Comparison of ENCODE assay signal across 8 cellular contexts in the genomic region with DNA sequence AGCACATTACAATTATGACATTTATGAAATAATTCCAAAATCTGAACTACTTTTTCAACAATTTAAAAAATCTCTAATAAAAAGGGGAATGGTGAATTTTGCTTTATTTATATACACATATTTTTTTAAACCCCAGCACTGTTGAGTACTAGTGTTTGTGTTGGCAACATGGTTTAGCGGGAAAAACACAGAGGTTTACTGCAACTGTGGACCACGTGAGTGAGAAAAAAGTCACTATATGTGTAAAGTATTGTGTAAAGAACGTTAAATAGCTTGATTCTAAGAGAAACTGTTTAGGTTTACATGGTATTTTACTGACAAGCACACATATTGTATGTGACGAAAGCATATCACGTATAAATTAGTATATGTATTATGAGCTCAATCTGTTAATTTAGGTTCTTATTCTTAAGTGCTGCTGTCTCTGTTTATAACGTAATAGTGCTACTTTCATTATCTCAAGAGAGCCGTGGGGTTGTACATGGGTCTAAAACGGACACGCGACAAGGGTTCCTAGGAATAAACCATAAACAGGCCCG. TPM values are rescaled to one million over a fixed set of nuclear protein-coding genes. Genes with fewer than 3 reads are reported as not detected.
A peak's percentile ranks its signal among the peaks of the same experiment; 100 is the strongest.
DNase-seq lines count a peak whose midpoint lies in the region; TF ChIP-seq lines count a peak whose summit lies in the region.

No MANE protein-coding gene starts in this region.

- POLR2A ChIA-PET in RWPE1 (lab: Yijun Ruan, JAX; ENCODE audit: low non-redundant PET): interaction anchor here (1.1 kb wide), 1 partner anchor 11 kb away, joined by 5 read pairs; no protein-coding TSS in a partner anchor

- no peaks in the 10 kb centered on the region for H4K20me1 ChIP-seq in fibroblast of lung (ENCODE audit: control insufficient read depth, extremely low read depth, insufficient read depth, low read length)

- H3K27ac ChIP-seq in RWPE1: peak overlapping the region; percentile 93
- peak overlapping the region; percentile 84 for H3K27ac ChIP-seq in fibroblast of lung (ENCODE audit: insufficient read depth, low read length)

- H3K4me3 ChIP-seq in fibroblast of lung (replicated peaks in 1 of 4; ENCODE audit: control extremely low read depth in 1 of 4, insufficient read depth in 1 of 4, low read depth in 3 of 4, low read length in 4 of 4) (peak overlapping the region; percentile 73 to 95 (median 92)), retinal pigment epithelial cell (ENCODE audit: low read length) (peak overlapping the region; percentile 90)

- peaks cover 43% of the 10 kb centered on the region for H3K79me2 ChIP-seq in fibroblast of lung (ENCODE audit: control insufficient read depth, insufficient read depth, low read length)

- no peaks in the 10 kb centered on the region for H3K27me3 ChIP-seq in fibroblast of lung (ENCODE audit: control insufficient read depth, insufficient read depth, low read length)

- CTCF ChIA-PET in RWPE1 (lab: Yijun Ruan, JAX): interaction anchor here (0.5 kb wide), 1 partner anchor 421 kb away, joined by 3 read pairs; no protein-coding TSS in a partner anchor

- no peaks in the 10 kb centered on the region for H3K36me3 ChIP-seq in fibroblast of lung (ENCODE audit: control insufficient read depth, insufficient read depth, low read length)

- H2AFZ ChIP-seq in fibroblast of lung (ENCODE audit: low read length): peak overlapping the region; percentile 94

- H3K9ac ChIP-seq in fibroblast of lung (ENCODE audit: insufficient read depth, low read length): peak overlapping the region; percentile 87

- DNase-seq in SKM-1 (lab: John Stamatoyannopoulos, UW; ENCODE audit: unreplicated experiment): peak; percentile 27
- DNase-seq in SKM-1 treated with dmso at 0.1 percent for 144 hours (lab: John Stamatoyannopoulos, UW; ENCODE audit: unreplicated experiment): no peak
- no peak for DNase-seq in RWPE1 (ENCODE audit: low spot score)
- peak; percentile 32 to 48 for DNase-seq in fibroblast of lung (ENCODE audit: low read depth in 2 of 2)
- no peak for DNase-seq in retinal pigment epithelial cell (ENCODE audit: low read depth)
- DNase-seq in NCI-H526 treated with DMSO at 0.1 percent for 48 hours (lab: John Stamatoyannopoulos, UW): no peak
- DNase-seq in COLO668 (lab: John Stamatoyannopoulos, UW; ENCODE audit: unreplicated experiment): no peak
- DNase-seq in D341Med (ENCODE audit: low spot score): no peak

- no peak for TF ChIP-seq CTCF in RWPE1 (conservative IDR thresholded peaks at IDR 0.05; ENCODE audit: low read depth)
- no peak for TF ChIP-seq CTCF in fibroblast of lung (conservative IDR thresholded peaks at IDR 0.05 in 1 of 2, IDR thresholded peaks at IDR 0.05 in 1 of 2; ENCODE audit: low read depth in 1 of 2, low read length in 2 of 2)
- no peak for TF ChIP-seq CTCF in retinal pigment epithelial cell (conservative IDR thresholded peaks at IDR 0.05; ENCODE audit: low read depth, low read length)

- peak overlapping the region; percentile 90 for H3K4me2 ChIP-seq in fibroblast of lung (ENCODE audit: extremely low read depth, insufficient read depth, low read length)

- no peaks in the 10 kb centered on the region for H3K9me3 ChIP-seq in fibroblast of lung (ENCODE audit: control insufficient read depth, insufficient read depth, low read depth, low read length)

- H3K4me1 ChIP-seq in fibroblast of lung (ENCODE audit: control insufficient read depth, extremely low read depth, insufficient read depth, low read length): peaks cover 2% of the 10 kb centered on the region

RNA-seq across cellular contexts. Expression of gene SKA3, which starts 0.6 kb away (rescaled TPM):
- total RNA-seq in fibroblast of lung: 6.1 and 10.3 TPM in 2 replicates
- polyA plus RNA-seq in fibroblast of lung: 6.6 and 23.2 TPM in 2 replicates
- polyA plus RNA-seq in fibroblast of lung (2012): 4.0 and 15.0 TPM in 2 replicates
- polyA minus RNA-seq in fibroblast of lung (ENCODE audit: low replicate concordance): 2.9 and 4.7 TPM in 2 replicates

RNA-seq across cellular contexts. Expression of gene MRPL57, which starts 0.7 kb away (rescaled TPM):
- 18.0 and 29.4 TPM in 2 replicates for total RNA-seq in fibroblast of lung
- 8.9 and 10.4 TPM in 2 replicates for polyA plus RNA-seq in fibroblast of lung
- polyA plus RNA-seq in fibroblast of lung (2012): 16.8 and 25.0 TPM in 2 replicates
- polyA minus RNA-seq in fibroblast of lung (ENCODE audit: low replicate concordance): 2.3 and 4.2 TPM in 2 replicates

RNA-seq across cellular contexts. Expression of gene SAP18, which starts 35.8 kb away (rescaled TPM):
- 48.5 and 76.8 TPM in 2 replicates for total RNA-seq in fibroblast of lung
- 88.4 and 96.1 TPM in 2 replicates for polyA plus RNA-seq in fibroblast of lung
- polyA plus RNA-seq in fibroblast of lung (2012): 157 and 169 TPM in 2 replicates
- 5.7 and 8.3 TPM in 2 replicates for polyA minus RNA-seq in fibroblast of lung (ENCODE audit: low replicate concordance)

Comparison
In these comparisons a context has a peak if more than half of its experiments do, and no peak if none do; other contexts are left out.
1. DNase-seq: peak in SKM-1 (single experiment) and fibroblast of lung (2 of 2); none in SKM-1 treated with dmso at 0.1 percent for 144 hours (single experiment), RWPE1 (single experiment), retinal pigment epithelial cell (single experiment), NCI-H526 treated with DMSO at 0.1 percent for 48 hours (single experiment), COLO668 (single experiment) and D341Med (single experiment).